ENCODE assay signal across 8 cellular contexts in genomic region chr1:110829955-110830553, GRCh38. TPM values are rescaled to one million over a fixed set of nuclear protein-coding genes. Genes with fewer than 3 reads are reported as not detected.
A peak's percentile ranks its signal among the peaks of the same experiment; 100 is the strongest.
DNase-seq lines count a peak whose midpoint lies in the region; ATAC-seq and TF ChIP-seq lines count a peak whose summit lies in the region.

No MANE protein-coding gene starts in this region.

- H3K4me3 ChIP-seq in Jurkat, Clone E6-1 (ENCODE audit: low read length), result no peak overlapping the region
- no peak overlapping the region for H3K4me3 ChIP-seq in RWPE2 (ENCODE audit: severe bottlenecking)
- no peak overlapping the region for H3K4me3 ChIP-seq in choroid plexus epithelial cell (ENCODE audit: low read depth, low read length)
- H3K4me3 ChIP-seq in neuronal stem cell (ENCODE audit: low read length in 2 of 2), result no peak overlapping the region

- no peak overlapping the region for H3K18ac ChIP-seq in neuronal stem cell (ENCODE audit: low read length)

- H4K8ac ChIP-seq in neuronal stem cell (ENCODE audit: low read depth, low read length), result no peak overlapping the region

- H2BK15ac ChIP-seq in neuronal stem cell (ENCODE audit: low read length), result no peak overlapping the region

- H3K4me1 ChIP-seq in RWPE2 (ENCODE audit: insufficient read depth, poor library complexity, severe bottlenecking) (no peaks in the 10 kb centered on the region), neuronal stem cell (ENCODE audit: control insufficient read depth in 2 of 2, insufficient read depth in 1 of 2, low read depth in 1 of 2, low read length in 2 of 2) (no peaks in the 10 kb centered on the region)

- H3K4me2 ChIP-seq in neuronal stem cell (ENCODE audit: insufficient read depth, low read length, poor library complexity, severe bottlenecking), result no peak overlapping the region

- DNase-seq in ACHN (peak; percentile 39), GDM1 (lab: John Stamatoyannopoulos, UW) (peak; percentile 25), RWPE2 (ENCODE audit: low spot score) (no peak), choroid plexus epithelial cell (ENCODE audit: low read depth) (peak; percentile 19), neuronal stem cell (ENCODE audit: low spot score) (peak; percentile 14), 8988T (no peak)
- DNase-seq in Jurkat, Clone E6-1 (ENCODE audit: low read depth, low spot score), result peak; percentile 74

- no peak overlapping the region for H2BK5ac ChIP-seq in neuronal stem cell (ENCODE audit: low read length)

- H3K36me3 ChIP-seq in RWPE2 (ENCODE audit: low read depth), result no peaks in the 10 kb centered on the region
- no peaks in the 10 kb centered on the region for H3K36me3 ChIP-seq in neuronal stem cell (replicated peaks in 1 of 2; ENCODE audit: control insufficient read depth in 2 of 2, insufficient read depth in 2 of 2, low read length in 2 of 2)

- no peak overlapping the region for H2BK120ac ChIP-seq in neuronal stem cell (ENCODE audit: low read depth, low read length)

- no peak overlapping the region for H2BK12ac ChIP-seq in neuronal stem cell (ENCODE audit: low read length)

- H3K9me3 ChIP-seq in RWPE2 (ENCODE audit: severe bottlenecking) (no peaks in the 10 kb centered on the region), neuronal stem cell (replicated peaks in 1 of 2; ENCODE audit: control insufficient read depth in 2 of 2, insufficient read depth in 1 of 2, low read depth in 1 of 2, low read length in 2 of 2) (no peaks in the 10 kb centered on the region)

- no peak overlapping the region for H2AK5ac ChIP-seq in neuronal stem cell (ENCODE audit: low read depth, low read length)

- no peak overlapping the region for H2AFZ ChIP-seq in neuronal stem cell (ENCODE audit: low read length)

- H3K9ac ChIP-seq in neuronal stem cell (ENCODE audit: low read depth, low read length, poor library complexity), result no peak overlapping the region

- H3K23ac ChIP-seq in neuronal stem cell (ENCODE audit: low read depth, low read length, poor library complexity), result no peak overlapping the region

- in situ Hi-C loops in ACHN (cut with HindIII; ENCODE audit: low pct_ligation_motif_present, low pct_unique_long_range_greater_than_20kb, low sequenced_read_pairs), result no loop called here

- ATAC-seq in RWPE2 (ENCODE audit: low read depth) (peak; percentile 68; the same call in 1 of the 3 replicates), HG02970 (IDR thresholded peaks at IDR 0.05; ENCODE audit: low FRiP score, unreplicated experiment) (no peak)

- H3K4ac ChIP-seq in neuronal stem cell (ENCODE audit: low read length), result no peak overlapping the region

- no peak overlapping the region for H3K14ac ChIP-seq in neuronal stem cell (ENCODE audit: low read length)

- peak; percentile 82 for TF ChIP-seq CTCF in RWPE2 (IDR thresholded peaks at IDR 0.05; ENCODE audit: poor library complexity, severe bottlenecking)
- TF ChIP-seq CTCF in choroid plexus epithelial cell (conservative IDR thresholded peaks at IDR 0.05; ENCODE audit: low read depth, low read length), result peak; percentile 66

- H3K27ac ChIP-seq in RWPE2 (ENCODE audit: poor library complexity, severe bottlenecking) (no peak overlapping the region), neuronal stem cell (replicated peaks; ENCODE audit: low read length) (no peak overlapping the region)

- H3K27me3 ChIP-seq in RWPE2 (ENCODE audit: insufficient read depth, poor library complexity, severe bottlenecking) (no peaks in the 10 kb centered on the region), neuronal stem cell (ENCODE audit: control insufficient read depth in 3 of 3, insufficient read depth in 3 of 3, low read depth in 1 of 3, low read length in 3 of 3) (no peaks in the 10 kb centered on the region)

- no peaks in the 10 kb centered on the region for H3K79me1 ChIP-seq in neuronal stem cell (ENCODE audit: low read depth, low read length)

- 100% methylated on average over 1 of the region's 5 CpGs; no CpG with 5 or more reads in 1 of the 2 donors for WGBS in neuronal stem cell (ENCODE audit: extremely low coverage in 2 of 2, insufficient read length in 2 of 2, insufficient replicate concordance in 1 of 2), 2 donors

- H4K91ac ChIP-seq in neuronal stem cell (ENCODE audit: low read depth, low read length, poor library complexity), result no peak overlapping the region

RNA-seq across cellular contexts. Expression of gene CD53, which starts 42.9 kb away (rescaled TPM):
- 137 TPM for polyA plus RNA-seq in Jurkat, Clone E6-1 (2012; ENCODE audit: insufficient read depth, insufficient read length)
- not detected for polyA plus RNA-seq in neuronal stem cell (2013, experiment 1 of 2)
- polyA plus RNA-seq in neuronal stem cell (2013, experiment 2 of 2), result not detected

Comparison
In these comparisons a context has a peak if more than half of its experiments do, and no peak if none do; other contexts are left out.
1. DNase-seq: peak in ACHN (single experiment), GDM1 (single experiment), Jurkat, Clone E6-1 (single experiment), choroid plexus epithelial cell (single experiment) and neuronal stem cell (single experiment); none in RWPE2 (single experiment) and 8988T (single experiment).